In genomic region chr1:152037920-152038658, GRCh38 we compare ENCODE assay signal across 11 cellular contexts. TPM values are rescaled to one million over a fixed set of nuclear protein-coding genes. Genes with fewer than 3 reads are reported as not detected.
DNase-seq lines count a peak whose midpoint lies in the region; ATAC-seq and TF ChIP-seq lines count a peak whose summit lies in the region.
"Had no signal": no experiment of that assay in that cellular context is flagged by ENCODE, and none has a peak within 500 bp of the region (broad histone marks: within the 10 kb centered on the region; RNA-seq: fewer than 3 reads in every experiment).

No MANE protein-coding gene starts in this region.

- no peak overlapping the region for H3K4me3 Mint-ChIP-seq in neural progenitor cell

- H3K27ac Mint-ChIP-seq in neural progenitor cell: no peak overlapping the region

- H3K27me3 ChIP-seq in left ventricle myocardium inferior (ENCODE audit: low read depth) (no peaks in the 10 kb centered on the region), right atrium auricular region (no peaks in the 10 kb centered on the region), esophagus squamous epithelium (no peaks in the 10 kb centered on the region), neural progenitor cell (peaks cover 52% of the 10 kb centered on the region), uterus (no peaks in the 10 kb centered on the region)

- H3K27ac ChIP-seq in left ventricle myocardium inferior (replicated peaks): peak overlapping the region; percentile 97
- peak overlapping the region in 1 of 2 donors; percentile 80 for H3K27ac ChIP-seq in right atrium auricular region
- H3K27ac ChIP-seq in esophagus squamous epithelium: peak overlapping the region; percentile 92 to 99 (median 97)
- H3K27ac ChIP-seq in neural progenitor cell: no peak overlapping the region
- no peak overlapping the region for H3K27ac ChIP-seq in uterus

- H3K4me2 ChIP-seq in neural progenitor cell: no peak overlapping the region

- H3K36me3 Mint-ChIP-seq in neural progenitor cell: no peaks in the 10 kb centered on the region

- intact Hi-C loops in left ventricle myocardium inferior (cut with micrococcal nuclease) (no loop called here), esophagus squamous epithelium (cut with DNase I) (no loop called here), uterus (cut with DNase I; ENCODE audit: low total_unique reads) (no loop called here)

- peaks cover 44% of the 10 kb centered on the region for H3K4me1 ChIP-seq in left ventricle myocardium inferior
- H3K4me1 ChIP-seq in right atrium auricular region: peaks cover 0 to 29% of the 10 kb centered on the region in 2 donors
- peaks cover 23 to 67% (median 27%) of the 10 kb centered on the region in 3 donors for H3K4me1 ChIP-seq in esophagus squamous epithelium
- peaks cover 14% of the 10 kb centered on the region for H3K4me1 ChIP-seq in neural progenitor cell
- peaks cover 0 to 5% of the 10 kb centered on the region in 2 donors for H3K4me1 ChIP-seq in uterus

- H3K36me3 ChIP-seq in left ventricle myocardium inferior (peaks cover 7% of the 10 kb centered on the region), right atrium auricular region (peaks cover 8% of the 10 kb centered on the region), esophagus squamous epithelium (peaks cover 8 to 13% (median 9%) of the 10 kb centered on the region in 3 donors), neural progenitor cell (no peaks in the 10 kb centered on the region), uterus (no peaks in the 10 kb centered on the region)

- H3K9me3 ChIP-seq in left ventricle myocardium inferior (replicated peaks) (no peaks in the 10 kb centered on the region), right atrium auricular region (no peaks in the 10 kb centered on the region), esophagus squamous epithelium (no peaks in the 10 kb centered on the region), neural progenitor cell (ENCODE audit: low read depth) (no peaks in the 10 kb centered on the region), uterus (no peaks in the 10 kb centered on the region)

- H2AFZ ChIP-seq in neural progenitor cell (replicated peaks): no peak overlapping the region

- no peak overlapping the region for H3K9ac ChIP-seq in neural progenitor cell

- peak in 1 of 4 donors; percentile 14 for TF ChIP-seq POLR2A in esophagus squamous epithelium (IDR thresholded peaks at IDR 0.05)
- no peak for TF ChIP-seq POLR2A in uterus (IDR thresholded peaks at IDR 0.05)

- no peaks in the 10 kb centered on the region for H3K79me2 ChIP-seq in neural progenitor cell (ENCODE audit: low read depth)

- TF ChIP-seq CTCF in left ventricle myocardium inferior (IDR thresholded peaks at IDR 0.05; ENCODE audit: borderline replicate concordance) (no peak), right atrium auricular region (IDR thresholded peaks at IDR 0.05) (no peak), esophagus squamous epithelium (IDR thresholded peaks at IDR 0.05) (no peak), neural progenitor cell (IDR thresholded peaks at IDR 0.05) (no peak), uterus (IDR thresholded peaks at IDR 0.05) (no peak)

- ATAC-seq in HG02973 (IDR thresholded peaks at IDR 0.05; ENCODE audit: unreplicated experiment): no peak
- no peak for ATAC-seq in GM21619 (IDR thresholded peaks at IDR 0.05; ENCODE audit: unreplicated experiment)
- ATAC-seq: HCT116 had no signal

- peaks cover 14% of the 10 kb centered on the region for H3F3A ChIP-seq in neural progenitor cell (ENCODE audit: low read depth)

- peaks cover 22% of the 10 kb centered on the region for H3K27me3 Mint-ChIP-seq in neural progenitor cell (ENCODE audit: insufficient read depth, low read depth)

- WGBS in esophagus squamous epithelium, 2 donors: 70 to 87% methylated on average over 10 of the region's 10 CpGs

- peaks cover 24% of the 10 kb centered on the region for H3K4me1 Mint-ChIP-seq in neural progenitor cell

- no peaks in the 10 kb centered on the region for H3K9me3 Mint-ChIP-seq in neural progenitor cell

- H3K4me3 ChIP-seq in left ventricle myocardium inferior (no peak overlapping the region), right atrium auricular region (no peak overlapping the region), esophagus squamous epithelium (no peak overlapping the region), neural progenitor cell (no peak overlapping the region), uterus (no peak overlapping the region)

- DNase-seq in left ventricle myocardium inferior (no peak), right atrium auricular region (ENCODE audit: low spot score) (no peak), NOMO-1 treated with dmso at 0.1 percent for 144 hours (lab: John Stamatoyannopoulos, UW; ENCODE audit: unreplicated experiment) (peak; percentile 89), esophagus squamous epithelium (lab: John Stamatoyannopoulos, UW) (no peak), neural progenitor cell (ENCODE audit: low spot score) (no peak), uterus (no peak)
- DNase-seq: activated effector memory CD4-positive, alpha-beta T cell treated with Interleukin-2 at 50 U/mL for 16 hours had no signal

- H4K20me1 ChIP-seq in neural progenitor cell (ENCODE audit: low read depth): no peaks in the 10 kb centered on the region

RNA-seq across cellular contexts. Expression of gene S100A11, which starts 1.3 kb away (rescaled TPM):
- total RNA-seq in left ventricle myocardium inferior (66.9 TPM), right atrium auricular region (100 to 1,000 TPM in 1 of 2 donors, 10 to 100 TPM in 1; 59.0 to 172 TPM), esophagus squamous epithelium (1,000 to 10,000 TPM in 3 of 4 donors, 100 to 1,000 TPM in 1; 900 to 2,319 (median 1,590) TPM), neural progenitor cell (ENCODE audit: low replicate concordance) (4.4 and 5.4 TPM in 2 replicates), uterus (100 to 1,000 TPM in 3 of 4 donors, 10 to 100 TPM in 1; 14.9 to 321 (median 146) TPM)

RNA-seq across cellular contexts. Expression of gene S100A10, which starts 44.4 kb away (rescaled TPM):
- total RNA-seq in left ventricle myocardium inferior (186 TPM), right atrium auricular region (100 to 1,000 TPM in 1 of 2 donors, 10 to 100 TPM in 1; 75.2 to 116 TPM), esophagus squamous epithelium (100 to 1,000 TPM; 301 to 611 (median 447) TPM), neural progenitor cell (ENCODE audit: low replicate concordance) (0.54 and 1.1 TPM in 2 replicates), uterus (100 to 1,000 TPM in 1 of 4 donors, 10 to 100 TPM in 3; 21.8 to 189 (median 34.6) TPM)

RNA-seq across cellular contexts. Expression of gene TCHHL1, which starts 50.8 kb away (rescaled TPM):
- total RNA-seq in left ventricle myocardium inferior (not detected), right atrium auricular region (not detected), esophagus squamous epithelium (not detected), neural progenitor cell (ENCODE audit: low replicate concordance) (not detected in 2 replicates), uterus (not detected)
- total RNA-seq: omental fat pad had no signal

Comparison
In these comparisons a context has a peak if more than half of its experiments do, and no peak if none do; other contexts are left out.
1. H3K27ac ChIP-seq: peak in left ventricle myocardium inferior (single experiment) and esophagus squamous epithelium (4 of 4); none in neural progenitor cell (single experiment) and uterus (0 of 2).
2. RNA of gene S100A10, which starts 44.4 kb away (total RNA-seq): 301 to 611 TPM in esophagus squamous epithelium, 186 TPM in left ventricle myocardium inferior (single experiment), 75.2 to 116 TPM in right atrium auricular region and 21.8 to 189 TPM in uterus; 0.54 to 1.1 TPM in neural progenitor cell; every median in the first group is over 10 times any median in the second.